21 cellular contexts compared by ENCODE assay signal in the genomic region with DNA sequence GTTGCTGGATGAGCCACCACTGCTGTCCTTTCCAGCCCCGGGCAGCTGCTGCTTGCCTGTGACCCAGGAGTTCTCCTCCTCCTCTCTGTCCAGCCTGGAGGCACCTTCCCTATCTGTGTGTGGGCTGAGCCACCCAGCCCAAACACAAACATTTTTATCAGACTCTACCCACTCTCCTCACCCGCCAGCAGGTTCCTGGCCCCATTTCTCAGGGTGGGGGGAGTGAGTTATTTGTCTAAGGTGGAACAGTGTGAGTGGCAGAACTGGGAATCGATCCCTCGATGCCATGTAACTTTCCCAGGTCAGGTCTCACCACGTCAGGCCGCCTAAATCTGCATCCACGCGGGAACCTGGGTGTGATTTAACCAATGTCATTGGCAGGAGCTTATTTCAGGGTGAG. TPM values are rescaled to one million over a fixed set of nuclear protein-coding genes. Genes with fewer than 3 reads are reported as not detected.
DNase-seq lines count a peak whose midpoint lies in the region; TF ChIP-seq lines count a peak whose summit lies in the region.
"Had no signal": no experiment of that assay in that cellular context is flagged by ENCODE, and none has a peak within 500 bp of the region (broad histone marks: within the 10 kb centered on the region; RNA-seq: fewer than 3 reads in every experiment).

No MANE protein-coding gene starts in this region.

- H3K27ac ChIP-seq in SJSA1, result peak overlapping the region; percentile 62
- H3K27ac ChIP-seq: A549, SK-N-MC had no signal

- POLR2A ChIA-PET in Caco-2 (lab: Charles Lee), result interaction anchor here (0.7 kb wide), 1 partner anchor 394 kb away, joined by 13 read pairs; no protein-coding TSS in a partner anchor

- H3K36me3 ChIP-seq in Caco-2 (ENCODE audit: control insufficient read depth, insufficient read depth, low read length), result 0 out of 2 replicates have a peak, but pooled peaks cover 2% of the 10 kb centered on the region
- no peaks in the 10 kb centered on the region for H3K36me3 ChIP-seq in SJSA1
- H3K36me3 ChIP-seq: BE2C had no signal

- H3K4me1 ChIP-seq in Caco-2 (peaks cover 47% of the 10 kb centered on the region), SJSA1 (replicated peaks) (peaks cover 70% of the 10 kb centered on the region)
- H3K4me1 ChIP-seq: BE2C had no signal

- H3K27ac Mint-ChIP-seq in Caco-2 (ENCODE audit: unreplicated experiment) (peak overlapping the region; percentile 69), type B pancreatic cell (no peak overlapping the region)
- H3K27ac Mint-ChIP-seq: GM23338 had no signal

- H3K4me3 Mint-ChIP-seq in Caco-2 (ENCODE audit: unreplicated experiment) (no peak overlapping the region), type B pancreatic cell (no peak overlapping the region)
- H3K4me3 Mint-ChIP-seq: CD4-positive, alpha-beta memory T cell; GM23338 had no signal

- CTCF ChIA-PET in Caco-2 (lab: Charles Lee), result no interaction called here

- H3K27me3 Mint-ChIP-seq in Caco-2 (ENCODE audit: insufficient read depth, unreplicated experiment) (no peaks in the 10 kb centered on the region), type B pancreatic cell (no peaks in the 10 kb centered on the region)

- TF ChIP-seq CTCF in Caco-2 (IDR thresholded peaks at IDR 0.05; ENCODE audit: insufficient read depth in 1 of 2, low read depth in 1 of 2, low read length in 1 of 2, severe bottlenecking in 1 of 2, unreplicated experiment in 1 of 2), result no peak
- TF ChIP-seq CTCF in type B pancreatic cell (conservative IDR thresholded peaks at IDR 0.05), result no peak

- H3K9me3 Mint-ChIP-seq in Caco-2 (ENCODE audit: unreplicated experiment) (no peaks in the 10 kb centered on the region), type B pancreatic cell (peaks cover 11% of the 10 kb centered on the region)

- intact Hi-C loops in Caco-2 (cut with micrococcal nuclease; ENCODE audit: unreplicated experiment), result loop anchor here (5.0 kb wide), 1 partner anchor 247 kb away; no protein-coding TSS in a partner anchor

- H3K9me3 ChIP-seq in Caco-2 (peaks cover 7% of the 10 kb centered on the region; the same call in 1 of the 2 replicates), SJSA1 (replicated peaks) (peaks cover 18% of the 10 kb centered on the region)
- H3K9me3 ChIP-seq: BE2C had no signal

- H3K36me3 Mint-ChIP-seq in Caco-2 (ENCODE audit: insufficient read depth, unreplicated experiment), result peaks cover 6% of the 10 kb centered on the region
- H3K36me3 Mint-ChIP-seq in type B pancreatic cell, result peaks cover 3% of the 10 kb centered on the region
- H3K36me3 Mint-ChIP-seq: CD4-positive, alpha-beta memory T cell had no signal

- H3K27me3 ChIP-seq in Caco-2 (replicated peaks; ENCODE audit: control insufficient read depth, insufficient read depth, low read length) (no peaks in the 10 kb centered on the region), SJSA1 (replicated peaks) (no peaks in the 10 kb centered on the region)
- H3K27me3 ChIP-seq: BE2C had no signal

- H3K4me3 ChIP-seq in Caco-2 (ENCODE audit: low read depth, low read length) (no peak overlapping the region), SJSA1 (no peak overlapping the region)
- H3K4me3 ChIP-seq: A549, GM23338, SK-N-MC had no signal

- no TSS peak for BruUV-seq in Caco-2 (replicated peaks; lab: Mats Ljungman, UMichigan)

- H3K4me1 Mint-ChIP-seq in Caco-2 (ENCODE audit: low read depth, unreplicated experiment), result peaks cover 40% of the 10 kb centered on the region
- H3K4me1 Mint-ChIP-seq in type B pancreatic cell (ENCODE audit: unreplicated experiment), result peaks cover 10% of the 10 kb centered on the region

- peak in 1 of 2 experiments; percentile 42 for DNase-seq in Caco-2
- peak; percentile 86 to 95 for DNase-seq in SJSA1 (ENCODE audit: low read depth in 1 of 2, low spot score in 2 of 2)
- peak; percentile 59 for DNase-seq in mucosa of gallbladder (ENCODE audit: low spot score)
- DNase-seq in type B pancreatic cell (ENCODE audit: extremely low spot score, unreplicated experiment), result peak; percentile 49
- no peak for DNase-seq in NCI-H2171 (lab: John Stamatoyannopoulos, UW)
- no peak for DNase-seq in stimulated activated naive CD4-positive, alpha-beta T cell (lab: John Stamatoyannopoulos, UW)
- no peak for DNase-seq in NCI-H69 (lab: John Stamatoyannopoulos, UW)
- DNase-seq: BE2C; CD4-positive, alpha-beta memory T cell; DND-41; IMR-90; NCI-H1105; NCI-H146; NCI-H2029; NCI-H345; NCI-H524; NCI-H82; SHP77 had no signal

RNA-seq across cellular contexts. Expression of gene SMIM38, which starts 20.8 kb away (rescaled TPM):
- total RNA-seq in Caco-2 (2022) (0.12 and 0.66 TPM in 2 replicates), mucosa of gallbladder (0.40 TPM), type B pancreatic cell (ENCODE audit: low replicate concordance) (0.52 and 5.3 TPM in 2 replicates)
- total RNA-seq in SJSA1 (2014; rRNA removed; shearing (Covaris generic)), result 0.38 and 0.50 TPM in 2 replicates

Comparison
In these comparisons a context has a peak if more than half of its experiments do, and no peak if none do; other contexts are left out.
1. DNase-seq: peak in SJSA1 (2 of 2), mucosa of gallbladder (single experiment) and type B pancreatic cell (single experiment); none in NCI-H2171 (single experiment), stimulated activated naive CD4-positive, alpha-beta T cell (0 of 6) and NCI-H69 (single experiment).